Comparison of ENCODE assay signal across 23 cellular contexts in genomic region chr6:153965996-153966395, GRCh38.
DNase-seq lines count a peak whose midpoint lies in the region; ATAC-seq and TF ChIP-seq lines count a peak whose summit lies in the region.
"Had no signal": no experiment of that assay in that cellular context is flagged by ENCODE, and none has a peak within 500 bp of the region (broad histone marks: within the 10 kb centered on the region; RNA-seq: fewer than 3 reads in every experiment).

No MANE protein-coding gene starts in this region.

- H3K27me3 ChIP-seq in breast epithelium = no peaks in the 10 kb centered on the region
- H3K27me3 ChIP-seq in SJCRH30 = no peaks in the 10 kb centered on the region
- H3K27me3 ChIP-seq in fibroblast of lung (ENCODE audit: control insufficient read depth, insufficient read depth, low read length) = no peaks in the 10 kb centered on the region
- no peaks in the 10 kb centered on the region for H3K27me3 ChIP-seq in smooth muscle cell (ENCODE audit: low read depth)
- H3K27me3 ChIP-seq: cardiac muscle cell, upper lobe of right lung had no signal

- no peak overlapping the region for H3K27ac ChIP-seq in breast epithelium
- H3K27ac ChIP-seq in SJCRH30 = no peak overlapping the region
- no peak overlapping the region for H3K27ac ChIP-seq in fibroblast of lung (ENCODE audit: insufficient read depth, low read length)
- no peak overlapping the region for H3K27ac ChIP-seq in smooth muscle cell (ENCODE audit: low read depth)
- H3K27ac ChIP-seq: A549, cardiac muscle cell, PC-9, upper lobe of right lung had no signal

- BruUV-seq in MCF 10A (replicated peaks; lab: Mats Ljungman, UMichigan) = no TSS peak

- no peak overlapping the region for H3K4me3 ChIP-seq in breast epithelium
- H3K4me3 ChIP-seq in SJCRH30 = no peak overlapping the region
- H3K4me3 ChIP-seq in fibroblast of lung (replicated peaks in 1 of 4; ENCODE audit: control extremely low read depth in 1 of 4, insufficient read depth in 1 of 4, low read depth in 3 of 4, low read length in 4 of 4) = no peak overlapping the region
- no peak overlapping the region for H3K4me3 ChIP-seq in smooth muscle cell
- H3K4me3 ChIP-seq: A549, cardiac muscle cell, mucosa of descending colon, PC-9, upper lobe of right lung had no signal

- no peaks in the 10 kb centered on the region for H3K9me3 Mint-ChIP-seq in MCF 10A (ENCODE audit: unreplicated experiment)
- H3K9me3 Mint-ChIP-seq: CD8-positive, alpha-beta memory T cell; stimulated activated naive CD8-positive, alpha-beta T cell treated with anti-CD3 and anti-CD28 coated beads, Interleukin-15, amount 100 ng/mL, for 72 hours had no signal

- TF ChIP-seq POLR2A in breast epithelium (IDR thresholded peaks at IDR 0.05) = no peak

- no peaks in the 10 kb centered on the region for H3K79me2 ChIP-seq in fibroblast of lung (ENCODE audit: control insufficient read depth, insufficient read depth, low read length)
- no peaks in the 10 kb centered on the region for H3K79me2 ChIP-seq in smooth muscle cell (ENCODE audit: low read depth)

- DNase-seq in MCF 10A (ENCODE audit: unreplicated experiment) (peak; percentile 62), breast epithelium (ENCODE audit: low spot score in 2 of 2) (no peak), SJCRH30 (peak; percentile 38 to 73), fibroblast of lung (ENCODE audit: low read depth in 2 of 2) (peak; percentile 18 to 47), smooth muscle cell (lab: John Stamatoyannopoulos, UW; ENCODE audit: unreplicated experiment) (no peak), NCI-H1436 (lab: John Stamatoyannopoulos, UW) (no peak)
- DNase-seq: activated CD4-positive, CD25-positive, alpha-beta regulatory T cell; effector CD4-positive, alpha-beta T cell; GF-D8; KG1; mucosa of descending colon; NCI-H1930; NCI-H524; posterior cingulate gyrus; stimulated activated naive CD8-positive, alpha-beta T cell treated with anti-CD3 and anti-CD28 coated beads, Interleukin-15, amount 100 ng/mL, for 72 hours; upper lobe of right lung had no signal

- H3K4me1 Mint-ChIP-seq in MCF 10A (ENCODE audit: insufficient read depth, unreplicated experiment) = peaks cover 12% of the 10 kb centered on the region
- H3K4me1 Mint-ChIP-seq: CD8-positive, alpha-beta memory T cell had no signal

- POLR2A ChIA-PET in MCF 10A (lab: Yijun Ruan, JAX) = interaction anchor here (0.6 to 0.7 kb wide), 2 partner anchors 14 to 437 kb away, joined by 3 to 4 read pairs; no protein-coding TSS in a partner anchor

- H3K27me3 Mint-ChIP-seq in MCF 10A (ENCODE audit: insufficient read depth, unreplicated experiment) = peaks cover 16% of the 10 kb centered on the region
- H3K27me3 Mint-ChIP-seq: CD8-positive, alpha-beta memory T cell; stimulated activated naive CD8-positive, alpha-beta T cell treated with anti-CD3 and anti-CD28 coated beads, Interleukin-15, amount 100 ng/mL, for 72 hours had no signal

- no peak overlapping the region for H3K4me3 Mint-ChIP-seq in MCF 10A (ENCODE audit: unreplicated experiment)
- H3K4me3 Mint-ChIP-seq: CD8-positive, alpha-beta memory T cell; stimulated activated naive CD8-positive, alpha-beta T cell treated with anti-CD3 and anti-CD28 coated beads, Interleukin-15, amount 100 ng/mL, for 72 hours had no signal

- H2AFZ ChIP-seq in fibroblast of lung (ENCODE audit: low read length) (no peak overlapping the region), smooth muscle cell (ENCODE audit: low read depth) (no peak overlapping the region)
- H2AFZ ChIP-seq: PC-9 had no signal

- H3K36me3 Mint-ChIP-seq in MCF 10A (ENCODE audit: insufficient read depth, unreplicated experiment) = no peaks in the 10 kb centered on the region
- H3K36me3 Mint-ChIP-seq: CD8-positive, alpha-beta memory T cell had no signal

- H3K36me3 ChIP-seq in breast epithelium (no peaks in the 10 kb centered on the region), SJCRH30 (no peaks in the 10 kb centered on the region), fibroblast of lung (ENCODE audit: control insufficient read depth, insufficient read depth, low read length) (no peaks in the 10 kb centered on the region), smooth muscle cell (ENCODE audit: low read depth) (no peaks in the 10 kb centered on the region)
- H3K36me3 ChIP-seq: cardiac muscle cell, upper lobe of right lung had no signal

- CTCF ChIA-PET in MCF 10A (lab: Yijun Ruan, JAX) = interaction anchor here (0.7 kb wide), 2 partner anchors 142 to 594 kb away, joined by 3 to 4 read pairs; no protein-coding TSS in a partner anchor

- no peak overlapping the region for H3K27ac Mint-ChIP-seq in MCF 10A (ENCODE audit: low read depth, unreplicated experiment)
- H3K27ac Mint-ChIP-seq: CD8-positive, alpha-beta memory T cell had no signal

- H3K9me3 ChIP-seq in breast epithelium = no peaks in the 10 kb centered on the region
- no peaks in the 10 kb centered on the region for H3K9me3 ChIP-seq in SJCRH30 (replicated peaks)
- H3K9me3 ChIP-seq in fibroblast of lung (ENCODE audit: control insufficient read depth, insufficient read depth, low read depth, low read length) = no peaks in the 10 kb centered on the region
- no peaks in the 10 kb centered on the region for H3K9me3 ChIP-seq in smooth muscle cell (replicated peaks; ENCODE audit: low read depth)
- H3K9me3 ChIP-seq: A549, mucosa of descending colon, upper lobe of right lung had no signal

- no peak overlapping the region for H3K9ac ChIP-seq in fibroblast of lung (ENCODE audit: insufficient read depth, low read length)
- no peak overlapping the region for H3K9ac ChIP-seq in smooth muscle cell (ENCODE audit: low read depth)

- TF ChIP-seq CTCF in MCF 10A (IDR thresholded peaks at IDR 0.05; ENCODE audit: unreplicated experiment) = no peak
- TF ChIP-seq CTCF in breast epithelium (IDR thresholded peaks at IDR 0.05) = no peak
- TF ChIP-seq CTCF in fibroblast of lung (conservative IDR thresholded peaks at IDR 0.05 in 1 of 2, IDR thresholded peaks at IDR 0.05 in 1 of 2; ENCODE audit: low read depth in 1 of 2, low read length in 2 of 2) = no peak
- no peak for TF ChIP-seq CTCF in smooth muscle cell (IDR thresholded peaks at IDR 0.05; ENCODE audit: borderline replicate concordance, insufficient read depth, poor library complexity, severe bottlenecking)

- no peaks in the 10 kb centered on the region for H3F3A ChIP-seq in smooth muscle cell (ENCODE audit: low read depth)

- ATAC-seq in HG02678 (IDR thresholded peaks at IDR 0.05; ENCODE audit: unreplicated experiment) (no peak), HG02642 (IDR thresholded peaks at IDR 0.05; ENCODE audit: poor library complexity, unreplicated experiment) (no peak)
- ATAC-seq: A549; HCT116; mucosa of descending colon; stimulated activated naive CD8-positive, alpha-beta T cell treated with anti-CD3 and anti-CD28 coated beads, Interleukin-15, amount 100 ng/mL, for 72 hours; upper lobe of right lung had no signal

- H3K4me2 ChIP-seq in fibroblast of lung (ENCODE audit: extremely low read depth, insufficient read depth, low read length) (no peak overlapping the region), smooth muscle cell (peak overlapping the region; percentile 59)
- H3K4me2 ChIP-seq: A549, PC-9 had no signal

- intact Hi-C loops in MCF 10A (cut with micrococcal nuclease) (no loop called here), breast epithelium (cut with DNase I; ENCODE audit: low total_unique reads) (no loop called here)

- H4K20me1 ChIP-seq in fibroblast of lung (ENCODE audit: control insufficient read depth, extremely low read depth, insufficient read depth, low read length) (no peaks in the 10 kb centered on the region), smooth muscle cell (ENCODE audit: low read depth) (no peaks in the 10 kb centered on the region)

- H3K4me1 ChIP-seq in breast epithelium (no peaks in the 10 kb centered on the region), SJCRH30 (peaks cover 3% of the 10 kb centered on the region; the same call in 1 of the 2 replicates), fibroblast of lung (ENCODE audit: control insufficient read depth, extremely low read depth, insufficient read depth, low read length) (no peaks in the 10 kb centered on the region), smooth muscle cell (ENCODE audit: low read depth) (no peaks in the 10 kb centered on the region)
- H3K4me1 ChIP-seq: A549, upper lobe of right lung had no signal

- WGBS in smooth muscle cell (ENCODE audit: low lambda C conversion rate) = 20% methylated on average over 4 of the region's 4 CpGs

Comparison
In these comparisons a context has a peak if more than half of its experiments do, and no peak if none do; other contexts are left out.
1. DNase-seq: peak in MCF 10A (single experiment), SJCRH30 (2 of 2) and fibroblast of lung (2 of 2); none in breast epithelium (0 of 2), smooth muscle cell (single experiment) and NCI-H1436 (single experiment).